ENCODE assay signal across 24 cellular contexts in genomic region chr22:46610345-46610744, GRCh38.
"Had no signal": no experiment of that assay in that cellular context is flagged by ENCODE, and none has a peak within 500 bp of the region (broad histone marks: within the 10 kb centered on the region; RNA-seq: fewer than 3 reads in every experiment).

No MANE protein-coding gene starts in this region.

- H3K4me3 Mint-ChIP-seq: activated CD4-positive, alpha-beta T cell treated with anti-CD3 and anti-CD28 coated beads for 36 hours; activated naive CD8-positive, alpha-beta T cell treated with anti-CD3 and anti-CD28 coated beads for 36 hours; activated T-helper 17 cell treated with anti-CD3 and anti-CD28 coated beads, Interleukin-2, amount 50 U/mL, for 72 hours; central memory CD8-positive, alpha-beta T cell; naive thymus-derived CD4-positive, alpha-beta T cell; stimulated activated naive CD8-positive, alpha-beta T cell treated with anti-CD3 and anti-CD28 coated beads, Interleukin-15, Interleukin-2, amounts not matched to agents 100 ng/mL and 50 ng/mL, for 24 hours had no signal

- H3K4me1 ChIP-seq: prostate gland had no signal

- H3K9me3 Mint-ChIP-seq: activated naive CD8-positive, alpha-beta T cell treated with anti-CD3 and anti-CD28 coated beads for 36 hours; activated T-helper 17 cell treated with anti-CD3 and anti-CD28 coated beads, Interleukin-2, amount 50 U/mL, for 72 hours; central memory CD8-positive, alpha-beta T cell had no signal

- H3K27ac ChIP-seq: coronary artery, gastrocnemius medialis, prostate gland, skin epidermis, suprapubic skin had no signal

- H3K9me3 ChIP-seq: gastrocnemius medialis, heart left ventricle, prostate gland, right atrium auricular region, suprapubic skin had no signal

- H3K36me3 Mint-ChIP-seq: activated naive CD8-positive, alpha-beta T cell treated with anti-CD3 and anti-CD28 coated beads for 36 hours had no signal

- H3K4me3 ChIP-seq: coronary artery, gastrocnemius medialis, heart left ventricle, prostate gland, right atrium auricular region, skin epidermis, suprapubic skin had no signal

- H3K27me3 Mint-ChIP-seq: activated CD4-positive, alpha-beta T cell treated with anti-CD3 and anti-CD28 coated beads for 36 hours; activated T-helper 17 cell treated with anti-CD3 and anti-CD28 coated beads, Interleukin-2, amount 50 U/mL, for 72 hours; central memory CD8-positive, alpha-beta T cell; naive thymus-derived CD4-positive, alpha-beta T cell; stimulated activated naive CD8-positive, alpha-beta T cell treated with anti-CD3 and anti-CD28 coated beads, Interleukin-15, Interleukin-2, amounts not matched to agents 100 ng/mL and 50 ng/mL, for 24 hours had no signal

- H3K27ac Mint-ChIP-seq: activated CD4-positive, alpha-beta T cell treated with anti-CD3 and anti-CD28 coated beads for 36 hours; activated naive CD8-positive, alpha-beta T cell treated with anti-CD3 and anti-CD28 coated beads for 36 hours; activated T-helper 17 cell treated with anti-CD3 and anti-CD28 coated beads, Interleukin-2, amount 50 U/mL, for 72 hours; naive thymus-derived CD4-positive, alpha-beta T cell; stimulated activated naive CD8-positive, alpha-beta T cell treated with anti-CD3 and anti-CD28 coated beads, Interleukin-15, Interleukin-2, amounts not matched to agents 100 ng/mL and 50 ng/mL, for 24 hours had no signal

- DNase-seq: activated CD4-positive, alpha-beta T cell treated with anti-CD3 and anti-CD28 coated beads for 36 hours; activated CD4-positive, alpha-beta T cell treated with anti-CD3 and anti-CD28 coated beads, Interleukin-2, amount 50 U/mL, for 48 hours; activated naive CD4-positive, alpha-beta T cell; activated naive CD8-positive, alpha-beta T cell treated with anti-CD3 and anti-CD28 coated beads for 36 hours; amygdala; effector CD4-positive, alpha-beta T cell; gastrocnemius medialis; kidney glomerular epithelial cell; mesendoderm; naive thymus-derived CD4-positive, alpha-beta T cell; stimulated activated CD4-positive, alpha-beta T cell treated with anti-CD3 and anti-CD28 coated beads, Interleukin-15, amount 100 ng/mL, for 24 hours; stimulated activated CD4-positive, alpha-beta T cell treated with anti-CD3 and anti-CD28 coated beads, Interleukin-2, amount 100 ng/mL, for 48 hours; T-helper 2 cell; trophoblast cell had no signal

- ATAC-seq: activated CD4-positive, alpha-beta T cell treated with anti-CD3 and anti-CD28 coated beads for 36 hours; activated T-helper 17 cell treated with anti-CD3 and anti-CD28 coated beads, Interleukin-2, amount 50 U/mL, for 72 hours; esophagus mucosa; gastrocnemius medialis; naive thymus-derived CD4-positive, alpha-beta T cell had no signal

- H3K36me3 ChIP-seq: gastrocnemius medialis, heart left ventricle, prostate gland, right atrium auricular region, suprapubic skin had no signal

- H3K27me3 ChIP-seq: gastrocnemius medialis, heart left ventricle, right atrium auricular region, suprapubic skin had no signal
